Comparison of ENCODE assay signal across 11 cellular contexts in the genomic region with DNA sequence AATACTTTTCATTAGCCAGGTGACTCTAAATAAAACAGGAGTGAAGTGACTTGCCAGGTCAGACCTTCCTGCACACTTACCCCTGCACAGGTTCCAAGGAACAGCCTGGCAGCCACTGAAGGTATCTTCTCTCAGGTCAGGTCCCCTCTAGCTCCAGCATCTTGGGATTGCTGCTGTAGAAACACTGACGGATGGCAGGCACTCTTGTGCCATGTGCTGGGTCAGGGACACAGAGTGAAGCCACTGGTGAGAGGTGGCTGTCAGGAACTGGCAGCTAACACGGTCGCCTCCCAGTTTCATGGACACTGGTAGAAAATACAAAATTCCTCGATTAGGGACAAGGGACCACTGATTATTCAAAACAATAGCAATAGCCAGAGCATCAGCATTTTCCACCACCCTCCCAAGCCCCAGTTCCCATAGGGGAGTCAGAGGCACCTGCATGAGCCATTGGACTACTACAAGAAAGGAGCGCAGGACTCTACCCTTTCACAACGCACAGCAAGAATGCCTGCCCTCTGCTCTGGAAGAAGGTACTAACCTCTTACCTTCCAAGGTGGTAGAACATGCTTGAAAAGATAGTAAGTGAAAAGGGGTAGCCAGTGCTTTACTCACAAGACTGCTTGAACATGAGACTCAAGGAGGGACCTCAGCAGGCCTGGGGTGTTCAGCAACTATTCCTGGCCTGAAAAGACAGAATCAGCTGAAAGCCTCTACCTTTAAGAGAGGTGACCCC. TPM values are rescaled to one million over a fixed set of nuclear protein-coding genes. Genes with fewer than 3 reads are reported as not detected.
DNase-seq lines count a peak whose midpoint lies in the region; ATAC-seq and TF ChIP-seq lines count a peak whose summit lies in the region.
"Had no signal": no experiment of that assay in that cellular context is flagged by ENCODE, and none has a peak within 500 bp of the region (broad histone marks: within the 10 kb centered on the region; RNA-seq: fewer than 3 reads in every experiment).

No MANE protein-coding gene starts in this region.

- H3K4me1 Mint-ChIP-seq in MCF 10A (ENCODE audit: insufficient read depth, unreplicated experiment) (peaks cover 44% of the 10 kb centered on the region), activated B cell treated with CpG ODN at 0.5 μM for 24 hours (peaks cover 82% of the 10 kb centered on the region), glutamatergic neuron (ENCODE audit: low read depth, unreplicated experiment) (peaks cover 10% of the 10 kb centered on the region)

- peaks cover 18% of the 10 kb centered on the region for H3K36me3 ChIP-seq in breast epithelium
- H3K36me3 ChIP-seq in H7 (replicated peaks; ENCODE audit: control insufficient read depth, insufficient read depth, low read length), result peaks cover 36% of the 10 kb centered on the region

- DNase-seq in MCF 10A (ENCODE audit: unreplicated experiment) (no peak), breast epithelium (ENCODE audit: low spot score in 2 of 2) (no peak), activated B cell treated with CpG ODN at 0.5 μM for 24 hours (no peak), glutamatergic neuron (no peak), GM20000 (ENCODE audit: low spot score) (no peak), H7 (no peak), activated gamma-delta T cell (lab: John Stamatoyannopoulos, UW) (no peak)
- DNase-seq: C1 segment of cervical spinal cord, heart right ventricle, NCI-H524 had no signal

- H3K9me3 ChIP-seq in breast epithelium, result no peaks in the 10 kb centered on the region
- H3K9me3 ChIP-seq: heart right ventricle had no signal

- TF ChIP-seq CTCF in MCF 10A (IDR thresholded peaks at IDR 0.05; ENCODE audit: unreplicated experiment), result no peak
- no peak for TF ChIP-seq CTCF in breast epithelium (IDR thresholded peaks at IDR 0.05)
- no peak for TF ChIP-seq CTCF in activated B cell treated with CpG ODN at 0.5 μM for 24 hours (IDR thresholded peaks at IDR 0.05)
- TF ChIP-seq CTCF in glutamatergic neuron (IDR thresholded peaks at IDR 0.05; ENCODE audit: partially characterized antibody, unreplicated experiment), result no peak
- no peak for TF ChIP-seq CTCF in GM20000 (IDR thresholded peaks at IDR 0.05; ENCODE audit: extremely low read depth, missing control alignments)

- BruUV-seq in MCF 10A (replicated peaks; lab: Mats Ljungman, UMichigan), result no TSS peak

- H3K27me3 Mint-ChIP-seq in MCF 10A (ENCODE audit: insufficient read depth, unreplicated experiment) (no peaks in the 10 kb centered on the region), activated B cell treated with CpG ODN at 0.5 μM for 24 hours (no peaks in the 10 kb centered on the region), glutamatergic neuron (ENCODE audit: unreplicated experiment) (peaks cover 9% of the 10 kb centered on the region)

- ATAC-seq in activated B cell treated with CpG ODN at 0.5 μM for 24 hours (ENCODE audit: low read depth), result no peak
- no peak for ATAC-seq in HG02870 (IDR thresholded peaks at IDR 0.05; ENCODE audit: unreplicated experiment)
- ATAC-seq: heart right ventricle had no signal

- POLR2A ChIA-PET in MCF 10A (lab: Yijun Ruan, JAX) (interaction anchor here (0.5 to 10.6 kb wide), 8 partner anchors 10 to 267 kb away, joined by 3 to 190 read pairs (median 4); a partner anchor contains a TSS), activated B cell treated with CpG ODN at 0.5 μM for 24 hours (lab: Charles Lee) (interaction anchor here (0.7 to 13.0 kb wide), 4 partner anchors 14 to 44 kb away, joined by 4 to 325 read pairs (median 54); a partner anchor contains a TSS)

- H3K36me3 Mint-ChIP-seq in MCF 10A (ENCODE audit: insufficient read depth, unreplicated experiment) (peaks cover 67% of the 10 kb centered on the region), activated B cell treated with CpG ODN at 0.5 μM for 24 hours (ENCODE audit: low read depth) (peaks cover 53% of the 10 kb centered on the region), glutamatergic neuron (ENCODE audit: unreplicated experiment) (no peaks in the 10 kb centered on the region)

- CTCF ChIA-PET in MCF 10A (lab: Yijun Ruan, JAX) (interaction anchor here (0.5 to 1.3 kb wide), 3 partner anchors 8 to 715 kb away, joined by 3 read pairs; no protein-coding TSS in a partner anchor), activated B cell treated with CpG ODN at 0.5 μM for 24 hours (lab: Charles Lee) (interaction anchor here (2.1 kb wide), 1 partner anchor 11 kb away, joined by 6 read pairs; no protein-coding TSS in a partner anchor)

- peak overlapping the region in 1 of 2 donors; percentile 97 for H3K27ac ChIP-seq in breast epithelium

- peaks cover 0 to 6% of the 10 kb centered on the region in 2 donors for H3K4me1 ChIP-seq in breast epithelium

- peak overlapping the region; percentile 98 for H3K27ac Mint-ChIP-seq in MCF 10A (ENCODE audit: low read depth, unreplicated experiment)
- peak overlapping the region; percentile 98 for H3K27ac Mint-ChIP-seq in activated B cell treated with CpG ODN at 0.5 μM for 24 hours
- H3K27ac Mint-ChIP-seq in glutamatergic neuron (ENCODE audit: unreplicated experiment), result no peak overlapping the region

- H3K4me3 ChIP-seq in breast epithelium, result peak overlapping the region in 1 of 3 donors; percentile 76
- H3K4me3 ChIP-seq in H7 (ENCODE audit: insufficient read depth, low read depth, low read length), result no peak overlapping the region

- H3K4me3 Mint-ChIP-seq in MCF 10A (ENCODE audit: unreplicated experiment), result peak overlapping the region; percentile 82
- peak overlapping the region; percentile 98 for H3K4me3 Mint-ChIP-seq in activated B cell treated with CpG ODN at 0.5 μM for 24 hours
- peak overlapping the region; percentile 96 for H3K4me3 Mint-ChIP-seq in glutamatergic neuron (ENCODE audit: unreplicated experiment)

- no peak for TF ChIP-seq POLR2A in breast epithelium (IDR thresholded peaks at IDR 0.05)

- H3K27me3 ChIP-seq in breast epithelium, result no peaks in the 10 kb centered on the region
- H3K27me3 ChIP-seq in H7 (ENCODE audit: control insufficient read depth, insufficient read depth, low read length), result no peaks in the 10 kb centered on the region
- H3K27me3 ChIP-seq: heart right ventricle had no signal

- no peaks in the 10 kb centered on the region for H3K9me3 Mint-ChIP-seq in MCF 10A (ENCODE audit: unreplicated experiment)
- H3K9me3 Mint-ChIP-seq in activated B cell treated with CpG ODN at 0.5 μM for 24 hours, result no peaks in the 10 kb centered on the region
- H3K9me3 Mint-ChIP-seq in glutamatergic neuron (ENCODE audit: unreplicated experiment), result peaks cover 13% of the 10 kb centered on the region

- intact Hi-C loops in MCF 10A (cut with micrococcal nuclease), result loop anchor here (10.0 kb wide), 1 partner anchor 99 kb away; a partner anchor contains a TSS
- intact Hi-C loops in breast epithelium (cut with DNase I; ENCODE audit: low total_unique reads), result loop anchor here (2.0 to 10.0 kb wide), 2 partner anchors 31 to 389 kb away; no protein-coding TSS in a partner anchor
- intact Hi-C loops in activated B cell treated with CpG ODN at 0.5 μM for 24 hours (cut with micrococcal nuclease), result loop anchor here (5.0 kb wide), 2 partner anchors 347 to 783 kb away; no protein-coding TSS in a partner anchor

RNA-seq across cellular contexts. Expression of a gene that starts 5.1 kb away (rescaled TPM):
- total RNA-seq in MCF 10A (2022) (0.14 and 0.15 TPM in 2 replicates), breast epithelium (1 to 10 TPM; 2.0 to 2.9 (median 2.2) TPM), activated B cell treated with CpG ODN at 0.5 μM for 24 hours (143 and 154 TPM in 2 replicates), glutamatergic neuron (ENCODE audit: unreplicated experiment) (0.54 TPM)
- total RNA-seq in H7 (2014; rRNA removed; shearing (Covaris generic)), result not detected in 2 replicates

RNA-seq across cellular contexts. Expression of a gene that starts 16.1 kb away (rescaled TPM):
- 35.1 and 36.2 TPM in 2 replicates for total RNA-seq in MCF 10A (2022)
- total RNA-seq in breast epithelium, result 10 to 100 TPM; 32.3 to 45.3 (median 35.4) TPM
- total RNA-seq in activated B cell treated with CpG ODN at 0.5 μM for 24 hours, result 83.8 and 89.0 TPM in 2 replicates
- total RNA-seq in glutamatergic neuron (ENCODE audit: unreplicated experiment), result 92.6 TPM
- 42.4 and 43.9 TPM in 2 replicates for total RNA-seq in H7 (2014; rRNA removed; shearing (Covaris generic))

Comparison
In these comparisons a context has a peak if more than half of its experiments do, and no peak if none do; other contexts are left out.
1. RNA of a gene that starts 5.1 kb away (total RNA-seq): 143 to 154 TPM in activated B cell treated with CpG ODN at 0.5 μM for 24 hours; 2.0 to 2.9 TPM in breast epithelium, 0.54 TPM in glutamatergic neuron (single experiment), 0.14 to 0.15 TPM in MCF 10A and not detected in H7; every median in the first group is over 10 times any median in the second.
2. Peak in every context shown above with its lines, with median percentiles within 50 percentile points of each other: H3K4me3 Mint-ChIP-seq.